In the genomic region with DNA sequence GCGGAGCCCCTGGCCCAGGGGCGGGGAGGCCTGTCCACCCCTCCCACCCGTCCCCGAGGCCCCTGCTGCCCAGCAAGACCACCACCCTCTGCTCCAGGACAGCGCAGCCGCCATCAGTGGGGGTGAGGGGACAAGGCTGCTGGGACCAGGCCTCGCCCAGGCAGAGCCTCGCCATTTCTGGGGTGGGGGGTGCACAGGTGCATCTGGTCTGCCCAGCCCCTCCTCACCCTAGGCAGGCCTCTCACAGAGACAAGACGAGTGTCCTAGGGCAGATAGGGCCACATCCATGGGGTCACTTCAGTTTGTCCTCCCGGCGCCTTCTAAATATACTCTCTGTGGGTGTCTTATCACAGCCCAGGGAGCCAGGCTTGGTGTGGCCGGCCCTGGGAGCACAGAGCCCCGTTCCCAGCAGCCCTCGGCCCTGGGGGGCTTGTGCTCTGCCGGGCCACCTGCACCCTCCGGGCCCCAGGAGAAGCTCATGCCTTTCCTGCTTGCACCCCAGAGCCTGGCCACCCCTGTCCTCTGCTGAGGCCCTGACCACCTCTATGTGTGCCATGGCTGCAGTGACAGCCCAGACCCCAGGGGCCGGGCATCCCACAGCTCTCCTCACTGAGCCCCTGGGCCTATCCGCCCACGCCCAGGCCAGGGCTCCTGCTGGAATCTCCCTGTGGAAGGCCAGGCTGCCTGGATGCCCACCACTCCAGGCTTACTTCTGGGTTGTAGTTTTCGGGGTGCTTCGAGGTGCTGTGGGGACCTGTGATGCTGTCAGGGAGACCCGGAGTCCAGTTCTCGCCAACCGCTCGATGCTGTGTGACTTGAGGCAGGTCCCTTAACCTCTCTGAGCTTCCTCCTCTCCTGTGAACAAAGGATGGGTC, we compare ENCODE assay signal across 16 cellular contexts.
DNase-seq lines count a peak whose midpoint lies in the region; ATAC-seq and TF ChIP-seq lines count a peak whose summit lies in the region.
"Had no signal": no experiment of that assay in that cellular context is flagged by ENCODE, and none has a peak within 500 bp of the region (broad histone marks: within the 10 kb centered on the region; RNA-seq: fewer than 3 reads in every experiment).

No MANE protein-coding gene starts in this region.

- H3K4me3 Mint-ChIP-seq in WTC11 = no peak overlapping the region
- no peak overlapping the region for H3K4me3 Mint-ChIP-seq in progenitor cell of endocrine pancreas (ENCODE audit: low read depth)
- H3K4me3 Mint-ChIP-seq: CD4-positive, CD25-positive, alpha-beta regulatory T cell; dendritic cell treated with granulocyte-macrophage colony-stimulating factor and Interleukin-4, amounts not matched to agents 40 ng/mL and 50 ng/mL, for 4 days had no signal

- H3K36me3 Mint-ChIP-seq in WTC11 (no peaks in the 10 kb centered on the region), progenitor cell of endocrine pancreas (ENCODE audit: insufficient read depth) (no peaks in the 10 kb centered on the region)
- H3K36me3 Mint-ChIP-seq: CD4-positive, CD25-positive, alpha-beta regulatory T cell had no signal

- H3K4me1 Mint-ChIP-seq in WTC11 (no peaks in the 10 kb centered on the region), progenitor cell of endocrine pancreas (ENCODE audit: low read depth) (no peaks in the 10 kb centered on the region)

- TF ChIP-seq CTCF in WTC11 (IDR thresholded peaks at IDR 0.05) = no peak
- TF ChIP-seq CTCF in right atrium auricular region (IDR thresholded peaks at IDR 0.05) = no peak
- no peak for TF ChIP-seq CTCF in progenitor cell of endocrine pancreas (IDR thresholded peaks at IDR 0.05; ENCODE audit: unreplicated experiment)

- H3K36me3 ChIP-seq in right atrium auricular region = no peaks in the 10 kb centered on the region
- H3K36me3 ChIP-seq: HAP-1 had no signal

- no peak overlapping the region for H3K4me3 ChIP-seq in right atrium auricular region
- H3K4me3 ChIP-seq: HAP-1, PC-9 had no signal

- H3K4me1 ChIP-seq in right atrium auricular region = peaks cover 3 to 59% of the 10 kb centered on the region in 2 donors
- H3K4me1 ChIP-seq: HAP-1 had no signal

- no peak overlapping the region for H3K27ac Mint-ChIP-seq in WTC11
- H3K27ac Mint-ChIP-seq in progenitor cell of endocrine pancreas = no peak overlapping the region
- H3K27ac Mint-ChIP-seq: CD4-positive, CD25-positive, alpha-beta regulatory T cell; dendritic cell treated with granulocyte-macrophage colony-stimulating factor and Interleukin-4, amounts not matched to agents 40 ng/mL and 50 ng/mL, for 4 days had no signal

- peak overlapping the region; percentile 37 to 68 for H3K27ac ChIP-seq in right atrium auricular region
- H3K27ac ChIP-seq: PC-9 had no signal

- no peaks in the 10 kb centered on the region for H3K9me3 ChIP-seq in right atrium auricular region
- H3K9me3 ChIP-seq: HAP-1 had no signal

- POLR2A ChIA-PET in WTC11 (lab: Charles Lee) = no interaction called here

- peak; percentile 0 for DNase-seq in Daoy (ENCODE audit: low read depth)
- peak; percentile 6 for DNase-seq in WTC11 (ENCODE audit: low spot score)
- peak; percentile 48 for DNase-seq in right atrium auricular region (ENCODE audit: low spot score)
- DNase-seq in progenitor cell of endocrine pancreas (ENCODE audit: low spot score, unreplicated experiment) = peak; percentile 6
- no peak for DNase-seq in GM03348 (ENCODE audit: low spot score)
- no peak for DNase-seq in NCI-H226
- no peak for DNase-seq in HuH-7 (ENCODE audit: low spot score)
- DNase-seq: activated CD4-positive, alpha-beta T cell treated with anti-CD3 and anti-CD28 coated beads, Interleukin-2, amount 50 U/mL, for 4 hours; CD4-positive, CD25-positive, alpha-beta regulatory T cell; NCI-H1092; NCI-H2227 treated with DMSO at 0.1 percent for 48 hours; PC-9; substantia nigra had no signal

- H3K9me3 Mint-ChIP-seq in WTC11 (no peaks in the 10 kb centered on the region), progenitor cell of endocrine pancreas (ENCODE audit: low read depth) (no peaks in the 10 kb centered on the region)
- H3K9me3 Mint-ChIP-seq: CD4-positive, CD25-positive, alpha-beta regulatory T cell; dendritic cell treated with granulocyte-macrophage colony-stimulating factor and Interleukin-4, amounts not matched to agents 40 ng/mL and 50 ng/mL, for 4 days had no signal

- CTCF ChIA-PET in WTC11 (lab: Charles Lee) = interaction anchor here (0.6 kb wide), 1 partner anchor 385 kb away, joined by 3 read pairs; no protein-coding TSS in a partner anchor

- peaks cover 33% of the 10 kb centered on the region for H3K27me3 Mint-ChIP-seq in WTC11 (ENCODE audit: low read depth)
- peaks cover 22% of the 10 kb centered on the region for H3K27me3 Mint-ChIP-seq in progenitor cell of endocrine pancreas
- H3K27me3 Mint-ChIP-seq: CD4-positive, CD25-positive, alpha-beta regulatory T cell had no signal

- no peaks in the 10 kb centered on the region for H3K27me3 ChIP-seq in right atrium auricular region

- ATAC-seq in WTC11 (no peak), HG03025 (IDR thresholded peaks at IDR 0.05; ENCODE audit: low FRiP score, unreplicated experiment) (no peak)

TF ChIP-seq in WTC11, 78 proteins besides CTCF, POLR2A, EP300 and RAD21:
- TF ChIP-seq, protein P1, sequence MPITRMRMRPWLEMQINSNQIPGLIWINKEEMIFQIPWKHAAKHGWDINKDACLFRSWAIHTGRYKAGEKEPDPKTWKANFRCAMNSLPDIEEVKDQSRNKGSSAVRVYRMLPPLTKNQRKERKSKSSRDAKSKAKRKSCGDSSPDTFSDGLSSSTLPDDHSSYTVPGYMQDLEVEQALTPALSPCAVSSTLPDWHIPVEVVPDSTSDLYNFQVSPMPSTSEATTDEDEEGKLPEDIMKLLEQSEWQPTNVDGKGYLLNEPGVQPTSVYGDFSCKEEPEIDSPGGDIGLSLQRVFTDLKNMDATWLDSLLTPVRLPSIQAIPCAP (CRISPR knock-in tag; IDR thresholded peaks at IDR 0.05) = no peak
- TF ChIP-seq ZNF138 (CRISPR knock-in tag; conservative IDR thresholded peaks at IDR 0.05) (no peak), STAT6 (CRISPR knock-in tag; conservative IDR thresholded peaks at IDR 0.05; ENCODE audit: low read depth) (no peak)

Comparison
In these comparisons a context has a peak if more than half of its experiments do, and no peak if none do; other contexts are left out.
1. DNase-seq: peak in Daoy (single experiment), WTC11 (single experiment), right atrium auricular region (single experiment) and progenitor cell of endocrine pancreas (single experiment); none in GM03348 (single experiment), NCI-H226 (single experiment) and HuH-7 (single experiment).